24 cellular contexts compared by ENCODE assay signal in the genomic region with DNA sequence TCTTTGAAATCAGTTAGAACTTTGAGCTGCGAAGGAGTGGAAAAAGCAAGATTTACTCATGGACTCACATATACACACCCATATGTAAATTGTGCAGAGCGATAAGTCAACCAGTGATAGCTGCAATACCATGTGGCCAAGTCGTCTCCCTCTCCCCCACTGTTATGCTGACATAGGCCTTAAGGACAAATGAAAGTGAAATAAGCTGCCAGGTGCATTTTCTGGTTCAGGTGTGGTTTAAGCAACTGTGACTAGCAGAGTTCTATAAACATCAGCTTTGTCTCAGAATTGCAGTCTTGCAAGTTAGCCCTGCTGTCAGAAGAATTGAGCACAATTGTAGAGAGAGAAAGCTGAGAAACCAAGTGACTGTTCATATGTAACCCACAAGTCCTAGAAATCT. TPM values are rescaled to one million over a fixed set of nuclear protein-coding genes. Genes with fewer than 3 reads are reported as not detected.
DNase-seq lines count a peak whose midpoint lies in the region; ATAC-seq, FAIRE-seq and TF ChIP-seq lines count a peak whose summit lies in the region.
"Had no signal": no experiment of that assay in that cellular context is flagged by ENCODE, and none has a peak within 500 bp of the region (broad histone marks: within the 10 kb centered on the region; RNA-seq: fewer than 3 reads in every experiment).

No MANE protein-coding gene starts in this region.

- H3K36me3 ChIP-seq in colonic mucosa = no peaks in the 10 kb centered on the region
- no peaks in the 10 kb centered on the region for H3K36me3 ChIP-seq in pancreas
- H3K36me3 ChIP-seq: Peyer's patch had no signal

- TF ChIP-seq CTCF in colonic mucosa (IDR thresholded peaks at IDR 0.05) (no peak), pancreas (IDR thresholded peaks at IDR 0.05) (no peak)

- no peaks in the 10 kb centered on the region for H3K9me3 ChIP-seq in colonic mucosa
- H3K9me3 ChIP-seq in pancreas = no peaks in the 10 kb centered on the region
- H3K9me3 ChIP-seq: body of pancreas had no signal

- H3K4me3 ChIP-seq in colonic mucosa (no peak overlapping the region), pancreas (no peak overlapping the region)
- H3K4me3 ChIP-seq: body of pancreas, SK-N-MC had no signal

- intact Hi-C loops in colonic mucosa (cut with DNase I) (no loop called here), pancreas (cut with DNase I) (no loop called here)

- WGBS in pancreas, 2 donors = 19 to 25% methylated on average over 3 of the region's 3 CpGs

- peak overlapping the region; percentile 39 for H3K27ac ChIP-seq in colonic mucosa
- peak overlapping the region in 1 of 4 donors; percentile 9 for H3K27ac ChIP-seq in pancreas
- H3K27ac ChIP-seq: SK-N-MC had no signal

- peak in 3 of 4 donors; percentile 79 to 85 (median 81) for ATAC-seq in pancreas
- ATAC-seq in HG03196 (IDR thresholded peaks at IDR 0.05; ENCODE audit: unreplicated experiment) = no peak
- ATAC-seq in HG03025 (IDR thresholded peaks at IDR 0.05; ENCODE audit: low FRiP score, unreplicated experiment) = no peak
- ATAC-seq in GM19395 (IDR thresholded peaks at IDR 0.05; ENCODE audit: unreplicated experiment) = no peak
- ATAC-seq: activated CD4-positive, CD25-positive, alpha-beta regulatory T cell treated with anti-CD3 and anti-CD28 coated beads, Interleukin-2, amount 50 U/mL, for 24 hours; body of pancreas; naive thymus-derived CD4-positive, alpha-beta T cell; stimulated activated naive CD8-positive, alpha-beta T cell treated with anti-CD3 and anti-CD28 coated beads, Interleukin-15, amount 100 ng/mL, for 72 hours had no signal

- peak; percentile 67 for DNase-seq in DMS53 (lab: John Stamatoyannopoulos, UW)
- DNase-seq in NCI-H187 (lab: John Stamatoyannopoulos, UW) = peak; percentile 14 to 57
- DNase-seq in colonic mucosa = peak; percentile 73
- no peak for DNase-seq in pancreas
- DNase-seq in GOT3 (lab: John Stamatoyannopoulos, UW) = no peak
- DNase-seq: activated naive CD8-positive, alpha-beta T cell treated with anti-CD3 and anti-CD28 coated beads for 36 hours; endodermal cell; head of caudate nucleus; KG1; naive thymus-derived CD4-positive, alpha-beta T cell; NCI-H1092 treated with DMSO at 0.1 percent for 48 hours; stimulated activated CD4-positive, alpha-beta T cell treated with anti-CD3 and anti-CD28 coated beads, Interleukin-1b, Interleukin-23, amount 100 ng/mL, for 48 hours; stimulated activated naive CD8-positive, alpha-beta T cell treated with anti-CD3 and anti-CD28 coated beads, Interleukin-15, amount 100 ng/mL, for 72 hours had no signal

- peak overlapping the region in 1 of 2 donors; percentile 28 for H3K9ac ChIP-seq in colonic mucosa (ENCODE audit: low read depth in 2 of 2, low read length in 2 of 2)

- no peak for FAIRE-seq in pancreas (lab: Jason Lieb, UNC)

- H3K27me3 ChIP-seq in colonic mucosa = no peaks in the 10 kb centered on the region
- H3K27me3 ChIP-seq in pancreas = no peaks in the 10 kb centered on the region
- H3K27me3 ChIP-seq: body of pancreas, Peyer's patch had no signal

- H3K4me1 ChIP-seq in colonic mucosa = peaks cover 3% of the 10 kb centered on the region
- H3K4me1 ChIP-seq in pancreas = peaks cover 0 to 8% (median 0%) of the 10 kb centered on the region in 3 donors

RNA-seq across cellular contexts. Expression of a gene that starts 9.6 kb away (rescaled TPM):
- total RNA-seq in colonic mucosa (10 to 100 TPM; 36.6 to 62.8 TPM), pancreas (1 to 10 TPM; 1.0 to 7.3 (median 2.4) TPM)
- under 1 TPM; 0.46 to 0.80 TPM for polyA plus RNA-seq in pancreas
- total RNA-seq: activated CD8-positive, alpha-beta memory T cell treated with anti-CD3 and anti-CD28 coated beads for 36 hours; activated naive CD8-positive, alpha-beta T cell treated with anti-CD3 and anti-CD28 coated beads for 36 hours; activated T-helper 1 cell treated with anti-CD3 and anti-CD28 coated beads, Interleukin-12 subunit alpha, Interleukin-12 subunit beta, Interleukin-2, Interleukin-4 antibody, amounts not matched to agents 30 ng/mL and 10 ng/mL and 1 ng/mL, durations not matched to agents 14 hours and 24 hours and 36 hours; lung microvascular endothelial cell; naive thymus-derived CD4-positive, alpha-beta T cell had no signal
- polyA plus RNA-seq: CD14-positive monocyte; naive thymus-derived CD4-positive, alpha-beta T cell had no signal

Comparison
In these comparisons a context has a peak if more than half of its experiments do, and no peak if none do; other contexts are left out.
1. DNase-seq: peak in DMS53 (single experiment), NCI-H187 (2 of 2) and colonic mucosa (single experiment); none in pancreas (0 of 6) and GOT3 (single experiment).
2. ATAC-seq: peak in pancreas (3 of 4); none in HG03196 (single experiment), HG03025 (single experiment) and GM19395 (single experiment).
3. RNA of a gene that starts 9.6 kb away (total RNA-seq): 36.6 to 62.8 TPM in colonic mucosa; 1.0 to 7.3 TPM in pancreas; every median in the first group is over 4 times any median in the second.